8 cellular contexts compared by ENCODE assay signal in the genomic region with DNA sequence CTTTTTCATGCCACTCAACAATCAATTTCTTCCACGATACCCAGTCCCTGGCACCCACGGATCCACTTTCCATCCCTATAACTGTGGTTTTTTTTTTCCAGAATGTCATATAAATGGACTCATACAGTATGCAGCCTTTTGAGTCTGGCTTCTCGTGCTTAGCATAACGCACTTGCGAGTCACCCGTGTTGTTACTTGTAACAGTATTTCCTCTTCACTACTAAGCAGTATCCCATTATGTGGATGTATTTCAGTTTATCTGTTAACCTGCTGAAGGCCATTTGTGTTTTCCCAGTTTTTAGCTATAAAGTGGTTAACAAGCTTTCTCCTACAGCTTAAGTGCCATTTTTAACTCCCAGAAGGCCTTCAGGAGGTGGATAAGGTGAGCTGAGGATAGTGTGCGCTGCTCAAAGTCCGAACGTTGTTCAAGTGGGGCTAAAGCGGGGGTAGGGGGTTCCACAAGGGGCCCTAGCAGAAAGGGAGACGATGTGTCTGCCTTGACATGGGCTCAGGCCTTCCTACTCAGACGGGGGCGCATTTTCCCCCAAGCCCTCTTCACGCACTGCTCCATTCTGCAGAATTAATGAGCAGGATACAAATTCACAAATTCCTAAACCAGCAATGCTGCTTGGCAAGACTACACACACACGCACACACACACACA. TPM values are rescaled to one million over a fixed set of nuclear protein-coding genes. Genes with fewer than 3 reads are reported as not detected.
DNase-seq lines count a peak whose midpoint lies in the region; ATAC-seq and TF ChIP-seq lines count a peak whose summit lies in the region.

No MANE protein-coding gene starts in this region.

- peak overlapping the region; percentile 98 for H3K27ac Mint-ChIP-seq in activated naive CD4-positive, alpha-beta T cell treated with anti-CD3 and anti-CD28 coated beads, Interleukin-2, amount 50 U/mL, for 24 hours

- H3K27ac ChIP-seq in A673 (ENCODE audit: low read depth, low read length, poor library complexity, severe bottlenecking) = peak overlapping the region; percentile 98
- H3K27ac ChIP-seq in heart right ventricle = peak overlapping the region; percentile 87 to 99 (median 98)

- H3K9me3 Mint-ChIP-seq in activated naive CD4-positive, alpha-beta T cell treated with anti-CD3 and anti-CD28 coated beads, Interleukin-2, amount 50 U/mL, for 24 hours = no peaks in the 10 kb centered on the region

- TF ChIP-seq CTCF in A673 (conservative IDR thresholded peaks at IDR 0.05; ENCODE audit: low read depth, low read length) (0 out of 2 replicates have a peak, but pooled peaks have one; percentile 7), GM12875 (IDR thresholded peaks at IDR 0.05; ENCODE audit: borderline replicate concordance, insufficient read depth, low read depth, low read length) (no peak), heart right ventricle (IDR thresholded peaks at IDR 0.05) (no peak)

- H3K9me3 ChIP-seq in A673 (ENCODE audit: low read depth, low read length, poor library complexity, severe bottlenecking) = no peaks in the 10 kb centered on the region
- H3K9me3 ChIP-seq in heart right ventricle = no peaks in the 10 kb centered on the region

- H3K27me3 ChIP-seq in A673 (replicated peaks; ENCODE audit: insufficient read depth, low read depth, low read length, poor library complexity) (no peaks in the 10 kb centered on the region), heart right ventricle (no peaks in the 10 kb centered on the region)

- peak in 7 of 8 donors; percentile 9 to 28 (median 20) for ATAC-seq in heart right ventricle

- peak; percentile 37 for DNase-seq in A673 (ENCODE audit: low spot score)
- peak; percentile 50 for DNase-seq in LoVo (ENCODE audit: low spot score)
- DNase-seq in heart right ventricle = no peak
- peak; percentile 53 for DNase-seq in putamen (ENCODE audit: low spot score)
- DNase-seq in occipital lobe (lab: John Stamatoyannopoulos, UW) = no peak
- no peak for DNase-seq in NCI-H2029 treated with DMSO at 0.1 percent for 48 hours (lab: John Stamatoyannopoulos, UW)

- intact Hi-C loops in A673 (cut with micrococcal nuclease; ENCODE audit: unreplicated experiment) (loop anchor here (5.0 kb wide), 1 partner anchor 50 kb away; the partner anchor contains the start of gene UBE2Q1), heart right ventricle (cut with DNase I) (loop anchor here in 3 of 10 donors (2.0 to 5.0 kb wide), 3 partner anchors 40 to 50 kb away; partner anchors contain the start of genes UBE2Q1 (in 2 of the 3) and CHRNB2 (in 1 of the 3))

- POLR2A ChIA-PET in A673 (lab: Charles Lee; ENCODE audit: low non-redundant PET) = no interaction called here

- H3K36me3 Mint-ChIP-seq in activated naive CD4-positive, alpha-beta T cell treated with anti-CD3 and anti-CD28 coated beads, Interleukin-2, amount 50 U/mL, for 24 hours = peaks cover 5% of the 10 kb centered on the region

- TSS peak; percentile 78 for BruUV-seq in A673 (replicated peaks; lab: Mats Ljungman, UMichigan)

- H3K4me3 Mint-ChIP-seq in activated naive CD4-positive, alpha-beta T cell treated with anti-CD3 and anti-CD28 coated beads, Interleukin-2, amount 50 U/mL, for 24 hours = peak overlapping the region; percentile 92

- CTCF ChIA-PET in A673 (lab: Charles Lee) = no interaction called here

- H3K4me1 Mint-ChIP-seq in activated naive CD4-positive, alpha-beta T cell treated with anti-CD3 and anti-CD28 coated beads, Interleukin-2, amount 50 U/mL, for 24 hours = peaks cover 79% of the 10 kb centered on the region

- 13 to 18% methylated on average over 15 of the region's 15 CpGs for WGBS in heart right ventricle, 2 donors

- H3K4me3 ChIP-seq in A673 (ENCODE audit: low read depth, low read length, poor library complexity, severe bottlenecking) (peak overlapping the region; percentile 91), GM12875 (ENCODE audit: low read depth, low read length) (peak overlapping the region; percentile 85), heart right ventricle (peak overlapping the region; percentile 66 to 99 (median 90))

- H3K27me3 Mint-ChIP-seq in activated naive CD4-positive, alpha-beta T cell treated with anti-CD3 and anti-CD28 coated beads, Interleukin-2, amount 50 U/mL, for 24 hours = no peaks in the 10 kb centered on the region

- H3K4me1 ChIP-seq in A673 (ENCODE audit: insufficient read depth, low read length, poor library complexity, severe bottlenecking) (peaks cover 23% of the 10 kb centered on the region), heart right ventricle (peaks cover 8 to 86% (median 66%) of the 10 kb centered on the region in 9 donors)

- H3K36me3 ChIP-seq in A673 (ENCODE audit: insufficient read depth, low read length, poor library complexity, severe bottlenecking) (peaks cover 5% of the 10 kb centered on the region), heart right ventricle (peaks cover 0 to 31% (median 0%) of the 10 kb centered on the region in 9 donors)

RNA-seq across cellular contexts. Expression of gene ADAR, which starts 0.8 kb away (rescaled TPM):
- 165 and 171 TPM in 2 replicates for total RNA-seq in A673 (2021)
- 100 to 1,000 TPM in 1 of 10 donors, 10 to 100 TPM in 9; 45.3 to 103 (median 55.3) TPM for total RNA-seq in heart right ventricle
- polyA plus RNA-seq in heart right ventricle = 10 to 100 TPM; 15.4 to 19.4 TPM
- 59.1 TPM for total RNA-seq in occipital lobe

RNA-seq across cellular contexts. Expression of gene CHRNB2, which starts 39.6 kb away (rescaled TPM):
- total RNA-seq in A673 (2021) (3.2 and 3.5 TPM in 2 replicates), heart right ventricle (under 1 TPM in 3 of 10 donors, not detected in 7; 0.06 to 0.13 (median 0.07) TPM), occipital lobe (20.4 TPM)
- under 1 TPM in 1 of 2 donors, not detected in 1; 0.03 TPM for polyA plus RNA-seq in heart right ventricle

RNA-seq across cellular contexts. Expression of gene UBE2Q1, which starts 48.8 kb away (rescaled TPM):
- total RNA-seq in A673 (2021) (84.5 and 104 TPM in 2 replicates), heart right ventricle (10 to 100 TPM; 49.1 to 83.5 (median 59.0) TPM), occipital lobe (20.6 TPM)
- polyA plus RNA-seq in heart right ventricle = 10 to 100 TPM; 19.4 to 28.9 TPM

Comparison
In these comparisons a context has a peak if more than half of its experiments do, and no peak if none do; other contexts are left out.
1. DNase-seq: peak in A673 (single experiment), LoVo (single experiment) and putamen (single experiment); none in heart right ventricle (0 of 2), occipital lobe (single experiment) and NCI-H2029 treated with DMSO at 0.1 percent for 48 hours (single experiment).
2. Peak in every context shown above with its lines, with median percentiles within 50 percentile points of each other: H3K4me3 ChIP-seq.